Comparison of ENCODE assay signal across 9 cellular contexts in the genomic region with DNA sequence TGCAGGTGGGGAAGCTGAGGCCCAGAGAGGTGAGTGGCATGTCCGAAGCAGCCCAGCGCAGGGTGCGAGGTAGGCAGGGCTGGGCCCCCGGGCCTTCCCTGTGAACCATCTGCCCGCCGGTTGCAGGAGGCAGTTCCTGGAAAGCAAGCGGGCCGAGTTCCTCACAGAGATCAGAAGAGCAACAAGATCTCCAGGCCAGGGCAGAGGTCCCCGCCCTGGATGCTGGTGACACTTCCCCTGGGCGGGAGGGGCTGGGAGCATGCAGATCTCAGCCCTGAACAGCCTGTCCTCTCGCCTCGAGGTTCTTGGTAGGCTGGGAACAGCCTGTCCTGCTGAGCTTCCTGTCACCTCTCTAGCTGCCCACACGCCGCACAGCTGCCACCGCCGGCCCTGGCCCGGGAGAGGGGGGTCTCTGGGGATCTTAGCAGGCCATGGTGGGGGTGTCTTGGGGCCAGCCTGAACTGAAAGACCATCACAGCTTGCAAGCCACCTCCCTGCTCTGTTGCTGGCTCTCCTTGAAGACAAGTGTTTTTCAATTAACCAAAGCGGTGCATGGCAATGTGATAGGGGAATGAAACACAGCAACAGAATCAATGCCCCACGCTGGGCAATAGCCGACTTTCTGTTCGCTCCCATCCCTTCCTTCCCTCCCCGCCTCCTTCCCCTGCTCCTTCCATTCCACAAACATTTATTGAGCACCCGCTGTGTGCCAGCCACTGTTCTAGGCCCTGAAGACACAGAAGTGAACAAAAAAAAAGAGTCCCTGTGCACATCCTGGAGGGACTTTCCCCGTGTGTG. TPM values are rescaled to one million over a fixed set of nuclear protein-coding genes. Genes with fewer than 3 reads are reported as not detected.
DNase-seq lines count a peak whose midpoint lies in the region; ATAC-seq, FAIRE-seq and TF ChIP-seq lines count a peak whose summit lies in the region.
"Had no signal": no experiment of that assay in that cellular context is flagged by ENCODE, and none has a peak within 500 bp of the region (broad histone marks: within the 10 kb centered on the region; RNA-seq: fewer than 3 reads in every experiment).

No MANE protein-coding gene starts in this region.

- WGBS in HepG2 (ENCODE audit: low lambda C conversion rate), result 26% methylated on average over 15 of the region's 24 CpGs

- no peak for TF ChIP-seq CTCF in OCI-LY7 (conservative IDR thresholded peaks at IDR 0.05; ENCODE audit: low read length)
- no peak for TF ChIP-seq CTCF in HepG2 (CRISPR knock-in tag; IDR thresholded peaks at IDR 0.05)

- CTCF ChIA-PET in OCI-LY7 (lab: Charles Lee; ENCODE audit: unreplicated experiment) (interaction anchor here (1.0 to 2.4 kb wide), 3 partner anchors 9 to 135 kb away, joined by 3 to 11 read pairs (median 5); a partner anchor contains a TSS), HepG2 (lab: Yijun Ruan, JAX; ENCODE audit: low intra/inter-chr PET ratio, low total read pairs) (no interaction called here)

- H3K4me1 ChIP-seq in OCI-LY7 (ENCODE audit: insufficient read depth, low read length, poor library complexity, severe bottlenecking), result peaks cover 27% of the 10 kb centered on the region
- H3K4me1 ChIP-seq in HepG2 (ENCODE audit: insufficient read depth, low read length), result peaks cover 19% of the 10 kb centered on the region

- DNase-seq in DMS 273 (lab: John Stamatoyannopoulos, UW; ENCODE audit: unreplicated experiment) (peak; percentile 43), DMS 273 treated with DMSO at 0.1 percent for 48 hours (lab: John Stamatoyannopoulos, UW) (no peak), OCI-LY7 (ENCODE audit: low spot score) (peak; percentile 63), HepG2 (ENCODE audit: low spot score) (peak; percentile 55), RKO (ENCODE audit: low spot score) (no peak), DMS153 treated with DMSO at 0.1 percent for 48 hours (lab: John Stamatoyannopoulos, UW; ENCODE audit: unreplicated experiment) (no peak)
- DNase-seq in activated effector memory CD4-positive, alpha-beta T cell treated with Interleukin-2 at 50 U/mL for 16 hours, result peak; percentile 58
- DNase-seq in stimulated activated CD8-positive, alpha-beta memory T cell treated with anti-CD3 and anti-CD28 coated beads, Interleukin-4, amount 100 ng/mL, for 48 hours, result peak; percentile 81

- H3K9ac ChIP-seq in HepG2 (ENCODE audit: insufficient read depth, low read depth, low read length), result no peak overlapping the region

- H4K20me1 ChIP-seq in OCI-LY7 (ENCODE audit: insufficient read depth, low read length), result no peaks in the 10 kb centered on the region
- no peaks in the 10 kb centered on the region for H4K20me1 ChIP-seq in HepG2 (ENCODE audit: insufficient read depth, low read length)

- H3K27me3 ChIP-seq in HepG2 (ENCODE audit: control insufficient read depth in 1 of 2, insufficient read depth in 2 of 2, low read length in 2 of 2), result peaks cover 5 to 25% of the 10 kb centered on the region in 2 experiments; a peak in 3 of 5 replicates

- H3K4me2 ChIP-seq in OCI-LY7 (ENCODE audit: low read length) (peak overlapping the region; percentile 84), HepG2 (ENCODE audit: low read depth, low read length) (peak overlapping the region; percentile 55)

- no peak for TF ChIP-seq POLR2A in HepG2 (IDR thresholded peaks at IDR 0.05; ENCODE audit: insufficient read depth in 1 of 2, low read depth in 2 of 2, low read length in 2 of 2)

- H3K9me3 ChIP-seq in OCI-LY7 (ENCODE audit: low read length) (peaks cover 2% of the 10 kb centered on the region; the same call in 1 of the 2 replicates), HepG2 (ENCODE audit: low read length) (peaks cover 2% of the 10 kb centered on the region)

- peak; percentile 96 for ATAC-seq in HepG2

- intact Hi-C loops in OCI-LY7 (cut with micrococcal nuclease; ENCODE audit: unreplicated experiment) (loop anchor here (2.0 kb wide), 1 partner anchor 73 kb away; no protein-coding TSS in a partner anchor), HepG2 (cut with micrococcal nuclease; ENCODE audit: unreplicated experiment) (no loop called here)

- POLR2A ChIA-PET in OCI-LY7 (lab: Charles Lee), result interaction anchor here (0.7 to 1.7 kb wide), 7 partner anchors 18 to 129 kb away, joined by 3 to 8 read pairs (median 3); a partner anchor contains a TSS
- POLR2A ChIA-PET in HepG2 (lab: Yijun Ruan, JAX), result interaction anchor here (1.0 kb wide), 1 partner anchor 32 kb away, joined by 3 read pairs; a partner anchor contains a TSS

- in situ Hi-C loops in HepG2 (cut with HindIII; ENCODE audit: extremely low pct_ligation_motif_present, low pct_unique_long_range_greater_than_20kb), result no loop called here

- H3K27ac ChIP-seq in OCI-LY7 (ENCODE audit: low read depth, low read length, poor library complexity, severe bottlenecking) (peak overlapping the region; percentile 46), HepG2 (ENCODE audit: extremely low read length, insufficient read depth, low read length) (no peak overlapping the region)
- H3K27ac ChIP-seq: 22Rv1 had no signal

- TF ChIP-seq EP300 in HepG2 (IDR thresholded peaks at IDR 0.05; ENCODE audit: low read depth in 2 of 2, low read length in 2 of 2), result 0 out of 4 replicates have a peak, but pooled peaks of 1 of the 2 experiments have one; percentile 11
- no peak for TF ChIP-seq EP300 in HepG2 (CRISPR knock-in tag; IDR thresholded peaks at IDR 0.05; ENCODE audit: borderline replicate concordance)

- no peak for TF ChIP-seq RAD21 in HepG2 (CRISPR knock-in tag; IDR thresholded peaks at IDR 0.05)

- H3K9me2 ChIP-seq in OCI-LY7 (ENCODE audit: insufficient read depth, low read length), result no peaks in the 10 kb centered on the region

- H2AFZ ChIP-seq in OCI-LY7 (ENCODE audit: low read length) (peak overlapping the region; percentile 91; the same call in 1 of the 2 replicates), HepG2 (ENCODE audit: low read length) (no peak overlapping the region)

- BruUV-seq in OCI-LY7 (replicated peaks; lab: Mats Ljungman, UMichigan), result no TSS peak
- BruUV-seq in HepG2 (replicated peaks; lab: Mats Ljungman, UMichigan), result no TSS peak

- peak; percentile 72 for FAIRE-seq in HepG2 (lab: Jason Lieb, UNC)

- H3K79me2 ChIP-seq in OCI-LY7 (ENCODE audit: insufficient read depth, low read depth, low read length) (no peaks in the 10 kb centered on the region), HepG2 (ENCODE audit: insufficient read depth, low read length) (no peaks in the 10 kb centered on the region)

- H3K36me3 ChIP-seq in OCI-LY7 (ENCODE audit: insufficient read depth, low read length) (no peaks in the 10 kb centered on the region), HepG2 (replicated peaks in 1 of 2; ENCODE audit: control insufficient read depth in 1 of 2, insufficient read depth in 2 of 2, low read length in 2 of 2) (no peaks in the 10 kb centered on the region)

- peak overlapping the region; percentile 45 for H3K4me3 ChIP-seq in OCI-LY7 (ENCODE audit: low read depth, low read length, poor library complexity, severe bottlenecking)
- peak overlapping the region in 1 of 3 experiments; percentile 39; a peak in 1 of 6 replicates for H3K4me3 ChIP-seq in HepG2 (replicated peaks in 1 of 3; ENCODE audit: insufficient read depth in 1 of 3, low read depth in 2 of 3, low read length in 3 of 3)

RNA-seq across cellular contexts. Expression of a gene that starts 31.7 kb away (rescaled TPM):
- total RNA-seq in OCI-LY7 (2014; rRNA removed; shearing (Covaris generic)), result 45.8 and 47.1 TPM in 2 replicates
- total RNA-seq in OCI-LY7 (2022) (23.4 and 28.7 TPM in 2 replicates), HepG2 (2016; rRNA removed; fragmentation: Illumina TruSeq; extraction: Trizol) (3.3 and 5.3 TPM in 2 replicates)
- total RNA-seq in HepG2 (2016; cell fraction: cytosol; rRNA removed; fragmentation: Illumina TruSeq; extraction: Trizol; ENCODE audit: low read depth), result 5.4 and 8.1 TPM in 2 replicates
- 2.8 and 4.2 TPM in 2 replicates for total RNA-seq in HepG2 (2016; cell fraction: insoluble cytoplasmic fraction; rRNA removed; fragmentation: Illumina TruSeq; extraction: Trizol)
- 9.1 and 10.9 TPM in 2 replicates for total RNA-seq in HepG2 (2016; cell fraction: membrane; rRNA removed; fragmentation: Illumina TruSeq; extraction: Trizol)
- total RNA-seq in HepG2 (2016; cell fraction: nucleus; rRNA removed; fragmentation: Illumina TruSeq; extraction: Trizol), result 5.6 and 5.7 TPM in 2 replicates
- 6.3 and 9.4 TPM in 2 replicates for polyA plus RNA-seq in HepG2 (2011; rRNA removed)
- 5.3 and 8.4 TPM in 2 replicates for polyA plus RNA-seq in HepG2 (2011; cell fraction: cytosol; rRNA removed)
- polyA plus RNA-seq in HepG2 (2011; cell fraction: nucleus; rRNA removed), result 30.3 and 31.6 TPM in 2 replicates
- 6.5 and 7.4 TPM in 2 replicates for polyA plus RNA-seq in HepG2 (2012)
- 5.5 and 7.8 TPM in 2 replicates for polyA plus RNA-seq in HepG2 (2016; cell fraction: cytosol; fragmentation: Illumina TruSeq; extraction: Trizol; ENCODE audit: low read depth)
- polyA plus RNA-seq in HepG2 (2016; cell fraction: insoluble cytoplasmic fraction; fragmentation: Illumina TruSeq; extraction: Trizol; ENCODE audit: low read depth), result 5.2 and 6.3 TPM in 2 replicates
- 7.1 and 9.9 TPM in 2 replicates for polyA plus RNA-seq in HepG2 (2016; cell fraction: membrane; fragmentation: Illumina TruSeq; extraction: Trizol; ENCODE audit: low read depth)
- 8.1 and 8.6 TPM in 2 replicates for polyA plus RNA-seq in HepG2 (2016; cell fraction: nucleus; fragmentation: Illumina TruSeq; extraction: Trizol; ENCODE audit: insufficient read depth, low read depth)
- 3.9 and 31.0 TPM in 2 replicates for polyA minus RNA-seq in HepG2 (2011; rRNA and poly(A)+ RNA removed; ENCODE audit: low replicate concordance)
- polyA minus RNA-seq in HepG2 (2011; cell fraction: cytosol; rRNA and poly(A)+ RNA removed), result 12.0 and 14.0 TPM in 2 replicates
- polyA minus RNA-seq in HepG2 (2011; cell fraction: nucleus; rRNA and poly(A)+ RNA removed), result 44.8 and 46.1 TPM in 2 replicates

RNA-seq across cellular contexts. Expression of a gene that starts 44.8 kb away (rescaled TPM):
- not detected in 2 replicates for total RNA-seq in OCI-LY7 (2014; rRNA removed; shearing (Covaris generic))
- total RNA-seq in OCI-LY7 (2022) (not detected in 2 replicates), HepG2 (2016; rRNA removed; fragmentation: Illumina TruSeq; extraction: Trizol) (not detected in 2 replicates)
- not detected in 2 replicates for total RNA-seq in HepG2 (2016; cell fraction: cytosol; rRNA removed; fragmentation: Illumina TruSeq; extraction: Trizol; ENCODE audit: low read depth)
- total RNA-seq in HepG2 (2016; cell fraction: insoluble cytoplasmic fraction; rRNA removed; fragmentation: Illumina TruSeq; extraction: Trizol), result not detected in 2 replicates
- total RNA-seq in HepG2 (2016; cell fraction: membrane; rRNA removed; fragmentation: Illumina TruSeq; extraction: Trizol), result not detected in 2 replicates
- not detected in 2 replicates for total RNA-seq in HepG2 (2016; cell fraction: nucleus; rRNA removed; fragmentation: Illumina TruSeq; extraction: Trizol)
- not detected in 2 replicates for polyA plus RNA-seq in HepG2 (2011; rRNA removed)
- polyA plus RNA-seq in HepG2 (2011; cell fraction: cytosol; rRNA removed), result not detected in 2 replicates
- polyA plus RNA-seq in HepG2 (2011; cell fraction: nucleus; rRNA removed), result not detected in 2 replicates
- polyA plus RNA-seq in HepG2 (2012), result not detected in 2 replicates
- polyA plus RNA-seq in HepG2 (2016; cell fraction: cytosol; fragmentation: Illumina TruSeq; extraction: Trizol; ENCODE audit: low read depth), result not detected in 2 replicates
- not detected in 2 replicates for polyA plus RNA-seq in HepG2 (2016; cell fraction: insoluble cytoplasmic fraction; fragmentation: Illumina TruSeq; extraction: Trizol; ENCODE audit: low read depth)
- not detected in 2 replicates for polyA plus RNA-seq in HepG2 (2016; cell fraction: membrane; fragmentation: Illumina TruSeq; extraction: Trizol; ENCODE audit: low read depth)
- not detected in 2 replicates for polyA plus RNA-seq in HepG2 (2016; cell fraction: nucleus; fragmentation: Illumina TruSeq; extraction: Trizol; ENCODE audit: insufficient read depth, low read depth)
- not detected in 2 replicates for polyA minus RNA-seq in HepG2 (2011; rRNA and poly(A)+ RNA removed; ENCODE audit: low replicate concordance)
- polyA minus RNA-seq in HepG2 (2011; cell fraction: cytosol; rRNA and poly(A)+ RNA removed), result not detected in 2 replicates
- not detected in 2 replicates for polyA minus RNA-seq in HepG2 (2011; cell fraction: nucleus; rRNA and poly(A)+ RNA removed)

RNA-seq across cellular contexts. Expression of a gene that starts 49.1 kb away (rescaled TPM):
- not detected in 2 replicates for total RNA-seq in OCI-LY7 (2014; rRNA removed; shearing (Covaris generic))
- not detected in 2 replicates for total RNA-seq in OCI-LY7 (2022)
- total RNA-seq in HepG2 (2016; rRNA removed; fragmentation: Illumina TruSeq; extraction: Trizol), result not detected in 2 replicates
- not detected in 2 replicates for total RNA-seq in HepG2 (2016; cell fraction: cytosol; rRNA removed; fragmentation: Illumina TruSeq; extraction: Trizol; ENCODE audit: low read depth)
- not detected in 2 replicates for total RNA-seq in HepG2 (2016; cell fraction: insoluble cytoplasmic fraction; rRNA removed; fragmentation: Illumina TruSeq; extraction: Trizol)
- not detected in 2 replicates for total RNA-seq in HepG2 (2016; cell fraction: membrane; rRNA removed; fragmentation: Illumina TruSeq; extraction: Trizol)
- total RNA-seq in HepG2 (2016; cell fraction: nucleus; rRNA removed; fragmentation: Illumina TruSeq; extraction: Trizol), result not detected in 2 replicates
- polyA plus RNA-seq in HepG2 (2011; rRNA removed), result not detected in 2 replicates
- polyA plus RNA-seq in HepG2 (2011; cell fraction: cytosol; rRNA removed), result not detected in 2 replicates
- polyA plus RNA-seq in HepG2 (2011; cell fraction: nucleus; rRNA removed), result not detected in 2 replicates
- not detected in 2 replicates for polyA plus RNA-seq in HepG2 (2012)
- polyA plus RNA-seq in HepG2 (2016; cell fraction: cytosol; fragmentation: Illumina TruSeq; extraction: Trizol; ENCODE audit: low read depth), result not detected in 2 replicates
- not detected in 2 replicates for polyA plus RNA-seq in HepG2 (2016; cell fraction: insoluble cytoplasmic fraction; fragmentation: Illumina TruSeq; extraction: Trizol; ENCODE audit: low read depth)
- not detected in 2 replicates for polyA plus RNA-seq in HepG2 (2016; cell fraction: membrane; fragmentation: Illumina TruSeq; extraction: Trizol; ENCODE audit: low read depth)
- polyA plus RNA-seq in HepG2 (2016; cell fraction: nucleus; fragmentation: Illumina TruSeq; extraction: Trizol; ENCODE audit: insufficient read depth, low read depth), result not detected in 2 replicates
- polyA minus RNA-seq in HepG2 (2011; rRNA and poly(A)+ RNA removed; ENCODE audit: low replicate concordance), result not detected in 2 replicates
- polyA minus RNA-seq in HepG2 (2011; cell fraction: cytosol; rRNA and poly(A)+ RNA removed), result not detected in 2 replicates
- polyA minus RNA-seq in HepG2 (2011; cell fraction: nucleus; rRNA and poly(A)+ RNA removed), result 2.8 TPM in 1 of 2 replicates, not detected in the other

RNA-seq across cellular contexts. Expression of a gene that starts 52.0 kb away (rescaled TPM):
- total RNA-seq in OCI-LY7 (2014; rRNA removed; shearing (Covaris generic)), result not detected in 2 replicates
- total RNA-seq in OCI-LY7 (2022) (not detected in 2 replicates), HepG2 (2016; rRNA removed; fragmentation: Illumina TruSeq; extraction: Trizol) (not detected in 2 replicates)
- total RNA-seq in HepG2 (2016; cell fraction: cytosol; rRNA removed; fragmentation: Illumina TruSeq; extraction: Trizol; ENCODE audit: low read depth), result 0.61 TPM in 1 of 2 replicates, not detected in the other
- total RNA-seq in HepG2 (2016; cell fraction: insoluble cytoplasmic fraction; rRNA removed; fragmentation: Illumina TruSeq; extraction: Trizol), result not detected in 2 replicates
- total RNA-seq in HepG2 (2016; cell fraction: membrane; rRNA removed; fragmentation: Illumina TruSeq; extraction: Trizol), result 0.28 and 0.52 TPM in 2 replicates
- not detected in 2 replicates for total RNA-seq in HepG2 (2016; cell fraction: nucleus; rRNA removed; fragmentation: Illumina TruSeq; extraction: Trizol)
- polyA plus RNA-seq in HepG2 (2011; rRNA removed), result 0.54 TPM in 1 of 2 replicates, not detected in the other
- 0.19 and 0.26 TPM in 2 replicates for polyA plus RNA-seq in HepG2 (2011; cell fraction: cytosol; rRNA removed)
- polyA plus RNA-seq in HepG2 (2011; cell fraction: nucleus; rRNA removed), result not detected in 2 replicates
- polyA plus RNA-seq in HepG2 (2012), result not detected in 2 replicates
- 1.6 and 2.0 TPM in 2 replicates for polyA plus RNA-seq in HepG2 (2016; cell fraction: cytosol; fragmentation: Illumina TruSeq; extraction: Trizol; ENCODE audit: low read depth)
- polyA plus RNA-seq in HepG2 (2016; cell fraction: insoluble cytoplasmic fraction; fragmentation: Illumina TruSeq; extraction: Trizol; ENCODE audit: low read depth), result 0.56 TPM in 1 of 2 replicates, not detected in the other
- 0.55 and 0.73 TPM in 2 replicates for polyA plus RNA-seq in HepG2 (2016; cell fraction: membrane; fragmentation: Illumina TruSeq; extraction: Trizol; ENCODE audit: low read depth)
- not detected in 2 replicates for polyA plus RNA-seq in HepG2 (2016; cell fraction: nucleus; fragmentation: Illumina TruSeq; extraction: Trizol; ENCODE audit: insufficient read depth, low read depth)
- polyA minus RNA-seq in HepG2 (2011; rRNA and poly(A)+ RNA removed; ENCODE audit: low replicate concordance), result not detected in 2 replicates
- polyA minus RNA-seq in HepG2 (2011; cell fraction: cytosol; rRNA and poly(A)+ RNA removed), result not detected in 2 replicates
- not detected in 2 replicates for polyA minus RNA-seq in HepG2 (2011; cell fraction: nucleus; rRNA and poly(A)+ RNA removed)

RNA-seq across cellular contexts. Expression of a gene that starts 56.8 kb away (rescaled TPM):
- total RNA-seq in OCI-LY7 (2014; rRNA removed; shearing (Covaris generic)), result not detected in 2 replicates
- total RNA-seq in OCI-LY7 (2022) (not detected in 2 replicates), HepG2 (2016; rRNA removed; fragmentation: Illumina TruSeq; extraction: Trizol) (not detected in 2 replicates)
- not detected in 2 replicates for total RNA-seq in HepG2 (2016; cell fraction: cytosol; rRNA removed; fragmentation: Illumina TruSeq; extraction: Trizol; ENCODE audit: low read depth)
- total RNA-seq in HepG2 (2016; cell fraction: insoluble cytoplasmic fraction; rRNA removed; fragmentation: Illumina TruSeq; extraction: Trizol), result not detected in 2 replicates
- not detected in 2 replicates for total RNA-seq in HepG2 (2016; cell fraction: membrane; rRNA removed; fragmentation: Illumina TruSeq; extraction: Trizol)
- total RNA-seq in HepG2 (2016; cell fraction: nucleus; rRNA removed; fragmentation: Illumina TruSeq; extraction: Trizol), result not detected in 2 replicates
- polyA plus RNA-seq in HepG2 (2011; rRNA removed), result not detected in 2 replicates
- 0.44 TPM in 1 of 2 replicates, not detected in the other for polyA plus RNA-seq in HepG2 (2011; cell fraction: cytosol; rRNA removed)
- polyA plus RNA-seq in HepG2 (2011; cell fraction: nucleus; rRNA removed), result not detected in 2 replicates
- polyA plus RNA-seq in HepG2 (2012), result not detected in 2 replicates
- not detected in 2 replicates for polyA plus RNA-seq in HepG2 (2016; cell fraction: cytosol; fragmentation: Illumina TruSeq; extraction: Trizol; ENCODE audit: low read depth)
- not detected in 2 replicates for polyA plus RNA-seq in HepG2 (2016; cell fraction: insoluble cytoplasmic fraction; fragmentation: Illumina TruSeq; extraction: Trizol; ENCODE audit: low read depth)
- polyA plus RNA-seq in HepG2 (2016; cell fraction: membrane; fragmentation: Illumina TruSeq; extraction: Trizol; ENCODE audit: low read depth), result not detected in 2 replicates
- polyA plus RNA-seq in HepG2 (2016; cell fraction: nucleus; fragmentation: Illumina TruSeq; extraction: Trizol; ENCODE audit: insufficient read depth, low read depth), result not detected in 2 replicates
- not detected in 2 replicates for polyA minus RNA-seq in HepG2 (2011; rRNA and poly(A)+ RNA removed; ENCODE audit: low replicate concordance)
- not detected in 2 replicates for polyA minus RNA-seq in HepG2 (2011; cell fraction: cytosol; rRNA and poly(A)+ RNA removed)
- polyA minus RNA-seq in HepG2 (2011; cell fraction: nucleus; rRNA and poly(A)+ RNA removed), result not detected in 2 replicates

Comparison
In these comparisons a context has a peak if more than half of its experiments do, and no peak if none do; other contexts are left out.
1. DNase-seq: peak in DMS 273 (single experiment), OCI-LY7 (single experiment), activated effector memory CD4-positive, alpha-beta T cell treated with Interleukin-2 at 50 U/mL for 16 hours (single experiment), HepG2 (single experiment) and stimulated activated CD8-positive, alpha-beta memory T cell treated with anti-CD3 and anti-CD28 coated beads, Interleukin-4, amount 100 ng/mL, for 48 hours (single experiment); none in DMS 273 treated with DMSO at 0.1 percent for 48 hours (single experiment), RKO (single experiment) and DMS153 treated with DMSO at 0.1 percent for 48 hours (single experiment).